9 cellular contexts compared by ENCODE assay signal in the genomic region with DNA sequence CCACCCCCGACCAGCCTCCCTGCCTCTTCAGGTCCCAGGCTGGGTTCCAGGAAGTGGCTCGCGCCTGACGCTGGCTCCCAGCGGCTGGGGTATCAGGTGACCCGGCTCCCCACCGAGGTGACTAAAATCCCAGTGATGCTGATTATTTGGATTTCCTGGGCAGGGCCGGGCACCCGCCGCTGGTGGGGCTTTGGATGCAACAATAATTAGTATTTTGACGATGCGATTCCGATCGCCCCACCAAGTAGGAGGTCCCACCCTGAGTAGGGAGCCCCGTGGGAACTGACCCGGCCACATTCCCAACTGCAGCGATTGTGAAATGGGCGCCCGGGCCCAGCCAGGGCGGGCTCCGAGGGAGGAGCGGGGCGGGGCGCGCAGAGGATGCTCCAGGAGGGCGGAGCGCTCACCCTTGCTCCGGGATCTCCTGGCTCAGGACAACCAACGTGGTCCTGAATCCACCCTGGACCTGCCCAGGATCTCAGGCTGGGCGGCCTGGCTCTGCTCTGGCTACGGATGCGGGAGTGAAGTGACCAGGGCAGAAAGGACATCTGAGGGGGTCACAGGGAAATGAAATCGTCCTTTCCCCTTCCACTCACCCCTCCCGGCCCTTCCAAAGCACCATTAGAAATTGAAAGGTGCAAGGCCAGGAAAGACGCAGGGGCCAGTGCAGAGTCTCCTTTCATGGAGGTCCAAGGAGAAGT. TPM values are rescaled to one million over a fixed set of nuclear protein-coding genes. Genes with fewer than 3 reads are reported as not detected.
A peak's percentile ranks its signal among the peaks of the same experiment; 100 is the strongest.
DNase-seq lines count a peak whose midpoint lies in the region; ATAC-seq and TF ChIP-seq lines count a peak whose summit lies in the region.
"Had no signal": no experiment of that assay in that cellular context is flagged by ENCODE, and none has a peak within 500 bp of the region (broad histone marks: within the 10 kb centered on the region; RNA-seq: fewer than 3 reads in every experiment).

No MANE protein-coding gene starts in this region.

- no peak overlapping the region for H2BK15ac ChIP-seq in neuronal stem cell (ENCODE audit: low read length)

- H2BK5ac ChIP-seq in neuronal stem cell (ENCODE audit: low read length) = peak overlapping the region; percentile 42

- H2BK12ac ChIP-seq in neuronal stem cell (ENCODE audit: low read length) = no peak overlapping the region

- H3K27me3 ChIP-seq in RWPE2 (ENCODE audit: insufficient read depth, poor library complexity, severe bottlenecking) = no peaks in the 10 kb centered on the region
- H3K27me3 ChIP-seq in esophagus muscularis mucosa = peaks cover 0 to 40% (median 3%) of the 10 kb centered on the region in 4 donors
- H3K27me3 ChIP-seq in neuronal stem cell (ENCODE audit: control insufficient read depth in 3 of 3, insufficient read depth in 3 of 3, low read depth in 1 of 3, low read length in 3 of 3) = peaks cover 0 to 3% (median 0%) of the 10 kb centered on the region in 3 experiments

- TF ChIP-seq EP300 in esophagus muscularis mucosa (IDR thresholded peaks at IDR 0.05) = no peak

- H3K9ac ChIP-seq in neuronal stem cell (ENCODE audit: low read depth, low read length, poor library complexity) = no peak overlapping the region

- H3K9me3 ChIP-seq in RWPE2 (ENCODE audit: severe bottlenecking) (no peaks in the 10 kb centered on the region), esophagus muscularis mucosa (no peaks in the 10 kb centered on the region), neuronal stem cell (replicated peaks in 1 of 2; ENCODE audit: control insufficient read depth in 2 of 2, insufficient read depth in 1 of 2, low read depth in 1 of 2, low read length in 2 of 2) (no peaks in the 10 kb centered on the region)

- no peak overlapping the region for H3K4ac ChIP-seq in neuronal stem cell (ENCODE audit: low read length)

- intact Hi-C loops in esophagus muscularis mucosa (cut with DNase I) = no loop called here

- H3K14ac ChIP-seq in neuronal stem cell (ENCODE audit: low read length) = no peak overlapping the region

- H3K4me3 ChIP-seq in RWPE2 (ENCODE audit: severe bottlenecking) = peak overlapping the region; percentile 23
- H3K4me3 ChIP-seq in esophagus muscularis mucosa = peak overlapping the region; percentile 21 to 47 (median 30)
- H3K4me3 ChIP-seq in neuronal stem cell (ENCODE audit: low read length in 2 of 2) = peak overlapping the region in 1 of 2 donors; percentile 31

- H3K23ac ChIP-seq in neuronal stem cell (ENCODE audit: low read depth, low read length, poor library complexity) = peak overlapping the region; percentile 39

- H3K4me2 ChIP-seq in neuronal stem cell (ENCODE audit: insufficient read depth, low read length, poor library complexity, severe bottlenecking) = peak overlapping the region; percentile 57

- H3K79me1 ChIP-seq in neuronal stem cell (ENCODE audit: low read depth, low read length) = no peaks in the 10 kb centered on the region

- TF ChIP-seq POLR2A in esophagus muscularis mucosa (IDR thresholded peaks at IDR 0.05; ENCODE audit: low read depth) = no peak

- peaks cover 37% of the 10 kb centered on the region for H3K4me1 ChIP-seq in RWPE2 (ENCODE audit: insufficient read depth, poor library complexity, severe bottlenecking)
- peaks cover 8 to 12% (median 11%) of the 10 kb centered on the region in 4 donors for H3K4me1 ChIP-seq in esophagus muscularis mucosa
- H3K4me1 ChIP-seq in neuronal stem cell (ENCODE audit: control insufficient read depth in 2 of 2, insufficient read depth in 1 of 2, low read depth in 1 of 2, low read length in 2 of 2) = peaks cover 0 to 9% of the 10 kb centered on the region in 2 donors

- H3K27ac ChIP-seq in RWPE2 (ENCODE audit: poor library complexity, severe bottlenecking) (peak overlapping the region; percentile 47), esophagus muscularis mucosa (replicated peaks in 1 of 4) (no peak overlapping the region), neuronal stem cell (replicated peaks; ENCODE audit: low read length) (no peak overlapping the region)
- H3K27ac ChIP-seq: 22Rv1 had no signal

- no peak overlapping the region for H4K8ac ChIP-seq in neuronal stem cell (ENCODE audit: low read depth, low read length)

- no peaks in the 10 kb centered on the region for H3K36me3 ChIP-seq in RWPE2 (ENCODE audit: low read depth)
- no peaks in the 10 kb centered on the region for H3K36me3 ChIP-seq in esophagus muscularis mucosa
- no peaks in the 10 kb centered on the region for H3K36me3 ChIP-seq in neuronal stem cell (replicated peaks in 1 of 2; ENCODE audit: control insufficient read depth in 2 of 2, insufficient read depth in 2 of 2, low read length in 2 of 2)

- H2BK120ac ChIP-seq in neuronal stem cell (ENCODE audit: low read depth, low read length) = no peak overlapping the region

- 9% methylated on average over 32 of the region's 35 CpGs for WGBS in esophagus muscularis mucosa
- WGBS in neuronal stem cell (ENCODE audit: extremely low coverage in 2 of 2, insufficient read length in 2 of 2, insufficient replicate concordance in 1 of 2), 2 donors = no CpG with 5 or more reads among the region's 35 CpGs

- TF ChIP-seq CTCF in RWPE2 (IDR thresholded peaks at IDR 0.05; ENCODE audit: poor library complexity, severe bottlenecking) (no peak), esophagus muscularis mucosa (IDR thresholded peaks at IDR 0.05) (no peak)

- H3K18ac ChIP-seq in neuronal stem cell (ENCODE audit: low read length) = peak overlapping the region; percentile 29

- H2AFZ ChIP-seq in neuronal stem cell (ENCODE audit: low read length) = peak overlapping the region; percentile 53

- peak; percentile 65 for DNase-seq in DMS 273 (lab: John Stamatoyannopoulos, UW; ENCODE audit: unreplicated experiment)
- no peak for DNase-seq in DMS 273 treated with DMSO at 0.1 percent for 48 hours (lab: John Stamatoyannopoulos, UW)
- peak; percentile 79 for DNase-seq in RWPE2 (ENCODE audit: low spot score)
- no peak for DNase-seq in esophagus muscularis mucosa (ENCODE audit: extremely low spot score)
- DNase-seq in neuronal stem cell (ENCODE audit: low spot score) = peak; percentile 32
- no peak for DNase-seq in hippocampal formation (lab: John Stamatoyannopoulos, UW)
- DNase-seq in DMS153 treated with DMSO at 0.1 percent for 48 hours (lab: John Stamatoyannopoulos, UW; ENCODE audit: unreplicated experiment) = no peak

- no peak overlapping the region for H2AK5ac ChIP-seq in neuronal stem cell (ENCODE audit: low read depth, low read length)

- ATAC-seq in RWPE2 (ENCODE audit: low read depth) (peak; percentile 86), HG02852 (IDR thresholded peaks at IDR 0.05; ENCODE audit: unreplicated experiment) (no peak)

- no peak overlapping the region for H4K91ac ChIP-seq in neuronal stem cell (ENCODE audit: low read depth, low read length, poor library complexity)

RNA-seq across cellular contexts. Expression of a gene that starts 32.6 kb away (rescaled TPM):
- 10 to 100 TPM in 1 of 4 donors, 1 to 10 TPM in 3; 3.8 to 25.7 (median 4.6) TPM for total RNA-seq in esophagus muscularis mucosa
- 1.4 TPM for polyA plus RNA-seq in neuronal stem cell (2013, experiment 1 of 2)
- 1.6 TPM for polyA plus RNA-seq in neuronal stem cell (2013, experiment 2 of 2)

RNA-seq across cellular contexts. Expression of a gene that starts 37.2 kb away (rescaled TPM):
- total RNA-seq in esophagus muscularis mucosa = 10 to 100 TPM; 27.7 to 50.2 (median 39.5) TPM
- polyA plus RNA-seq in neuronal stem cell (2013, experiment 1 of 2) = 85.0 TPM
- polyA plus RNA-seq in neuronal stem cell (2013, experiment 2 of 2) = 86.3 TPM

Comparison
In these comparisons a context has a peak if more than half of its experiments do, and no peak if none do; other contexts are left out.
1. DNase-seq: peak in DMS 273 (single experiment), RWPE2 (single experiment) and neuronal stem cell (single experiment); none in DMS 273 treated with DMSO at 0.1 percent for 48 hours (single experiment), esophagus muscularis mucosa (single experiment), hippocampal formation (0 of 2) and DMS153 treated with DMSO at 0.1 percent for 48 hours (single experiment).